ENCODE assay signal across 18 cellular contexts in the genomic region with DNA sequence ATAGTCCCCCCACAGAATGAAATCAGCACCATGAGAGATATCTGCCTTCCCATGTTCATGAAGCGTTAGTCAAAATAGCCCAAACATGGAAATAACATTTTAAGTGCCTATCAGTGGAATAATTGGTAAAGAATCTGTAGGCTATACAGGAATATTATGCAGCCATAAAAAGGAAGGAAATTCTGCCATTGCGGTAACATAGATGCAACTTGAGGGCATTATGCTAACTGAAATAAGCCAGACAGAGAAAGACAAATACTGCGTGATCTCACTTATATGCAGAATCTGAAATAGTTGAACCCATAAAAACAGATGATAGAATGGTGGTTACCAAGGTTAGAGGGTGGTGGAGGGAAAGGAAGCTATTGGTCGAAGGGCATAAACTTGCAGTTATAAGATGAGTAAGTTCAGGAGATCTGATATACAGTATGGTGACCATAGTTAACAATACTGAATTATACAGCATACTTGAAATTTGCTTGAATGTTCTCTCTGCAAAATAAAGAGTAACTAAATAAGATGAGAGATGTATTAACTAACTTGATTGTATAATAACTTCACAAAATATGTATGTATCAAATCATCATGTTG. TPM values are rescaled to one million over a fixed set of nuclear protein-coding genes. Genes with fewer than 3 reads are reported as not detected.
"Had no signal": no experiment of that assay in that cellular context is flagged by ENCODE, and none has a peak within 500 bp of the region (broad histone marks: within the 10 kb centered on the region; RNA-seq: fewer than 3 reads in every experiment).

No MANE protein-coding gene starts in this region.

- DNase-seq: colonic mucosa, left colon, right cardiac atrium, stomach had no signal

- H3K4me3 Mint-ChIP-seq: brain, mesothelial cell of epicardium, neural crest cell, WTC11 had no signal

- ATAC-seq: gastroesophageal sphincter, left colon, WTC11 had no signal

- H3K36me3 ChIP-seq: colonic mucosa, gastroesophageal sphincter, heart right ventricle, prostate gland, stomach, thoracic aorta had no signal

- H3K27ac Mint-ChIP-seq: brain, mesothelial cell of epicardium, WTC11 had no signal

- H3K9me3 Mint-ChIP-seq: activated naive CD4-positive, alpha-beta T cell treated with anti-CD3 and anti-CD28 coated beads, Interleukin-2, amount 50 U/mL, for 24 hours; brain; mesothelial cell of epicardium had no signal

- H3K27ac ChIP-seq: colonic mucosa, gastroesophageal sphincter, heart right ventricle, prostate gland, skin epidermis, stomach, thoracic aorta had no signal

- H3K4me1 ChIP-seq: colonic mucosa, gastroesophageal sphincter, prostate gland had no signal

- H3K9me3 ChIP-seq: colonic mucosa, gastroesophageal sphincter, prostate gland, stomach, thoracic aorta had no signal

- H3K36me3 Mint-ChIP-seq: brain, mesothelial cell of epicardium, WTC11 had no signal

- H3K4me3 ChIP-seq: colonic mucosa, gastroesophageal sphincter, heart right ventricle, lung, prostate gland, skin epidermis, stomach, thoracic aorta had no signal

- H3K4me1 Mint-ChIP-seq: brain, mesothelial cell of epicardium, neural crest cell, WTC11 had no signal

- H3K27me3 Mint-ChIP-seq: activated naive CD4-positive, alpha-beta T cell treated with anti-CD3 and anti-CD28 coated beads, Interleukin-2, amount 50 U/mL, for 24 hours had no signal

RNA-seq across cellular contexts. Expression of a gene that starts 0.7 kb away (rescaled TPM):
- total RNA-seq: gastroesophageal sphincter, heart right ventricle, neural crest cell, osteoblast, right cardiac atrium, thoracic aorta, WTC11 had no signal

RNA-seq across cellular contexts. Expression of a gene that starts 30.8 kb away (rescaled TPM):
- total RNA-seq: colonic mucosa; gastroesophageal sphincter; heart right ventricle; left colon; neural crest cell; osteoblast; right cardiac atrium; stomach; T-helper 2 cell treated with Interferon-gamma antibody and Interleukin-4, amounts not matched to agents 100 ng/mL and 5 ng/mL, for 36 hours; thoracic aorta; ureter; WTC11 had no signal
